ENCODE assay signal across 8 cellular contexts in the genomic region with DNA sequence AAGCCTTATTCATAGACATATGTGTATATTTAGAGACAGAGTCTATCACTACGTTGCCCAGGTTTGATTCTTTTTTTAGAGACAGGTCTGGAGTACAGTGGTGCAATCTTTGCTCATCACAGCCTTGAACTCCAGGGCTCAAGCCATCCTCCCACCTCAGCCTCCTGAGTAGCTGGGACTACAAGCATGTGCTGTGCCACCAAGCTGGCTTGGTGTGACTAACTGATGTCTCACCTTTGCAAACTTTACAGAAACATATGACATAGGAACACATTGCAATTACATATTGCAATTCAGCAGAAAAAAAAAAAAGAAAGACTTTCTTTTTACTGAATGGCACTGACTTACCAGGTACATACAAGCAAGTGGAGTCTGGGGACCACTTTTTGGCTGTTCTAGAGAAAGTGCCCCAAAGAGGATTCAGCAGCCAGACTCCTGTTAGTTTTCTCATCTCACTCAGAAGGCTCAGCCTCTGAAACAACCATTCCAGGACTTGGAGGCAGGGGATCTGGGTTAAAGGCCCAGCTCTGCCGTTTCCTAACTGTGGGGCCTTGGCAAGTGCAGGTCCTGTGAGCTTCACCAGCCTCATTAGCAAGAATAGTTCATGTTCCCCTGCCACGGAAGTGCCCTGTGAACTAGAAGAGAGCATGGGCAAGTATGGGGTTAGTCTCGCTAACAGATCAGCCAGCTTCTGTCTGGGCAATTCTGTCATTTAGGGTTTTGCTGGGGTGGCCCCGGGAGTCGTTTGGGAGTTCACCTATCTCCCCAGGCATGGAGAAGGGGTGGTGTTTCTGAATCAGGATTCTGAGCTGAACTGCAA. TPM values are rescaled to one million over a fixed set of nuclear protein-coding genes. Genes with fewer than 3 reads are reported as not detected.
DNase-seq lines count a peak whose midpoint lies in the region; ATAC-seq, FAIRE-seq and TF ChIP-seq lines count a peak whose summit lies in the region.

No MANE protein-coding gene starts in this region.

- H3K27ac ChIP-seq in cardiac muscle cell (peak overlapping the region; percentile 29), astrocyte (ENCODE audit: low read depth, low read length) (no peak overlapping the region), mesodermal cell (ENCODE audit: low read depth, low read length, severe bottlenecking) (no peak overlapping the region), vagina (peak overlapping the region; percentile 85)

- H4K20me1 ChIP-seq in astrocyte (ENCODE audit: insufficient read depth, low read length): no peaks in the 10 kb centered on the region

- no peak overlapping the region for H3K9ac ChIP-seq in astrocyte (ENCODE audit: low read length)

- H2AFZ ChIP-seq in astrocyte (ENCODE audit: low read depth, low read length): peak overlapping the region; percentile 85

- H3K4me1 Mint-ChIP-seq in astrocyte (ENCODE audit: low read depth, unreplicated experiment) (no peaks in the 10 kb centered on the region), chondrocyte (ENCODE audit: low read depth) (peaks cover 26% of the 10 kb centered on the region)

- TF ChIP-seq CTCF in cardiac muscle cell (IDR thresholded peaks at IDR 0.05; ENCODE audit: low read depth, low read length): no peak
- no peak for TF ChIP-seq CTCF in astrocyte (IDR thresholded peaks at IDR 0.05; ENCODE audit: insufficient read depth, low read depth, low read length)
- no peak for TF ChIP-seq CTCF in vagina (IDR thresholded peaks at IDR 0.05)
- TF ChIP-seq CTCF in chondrocyte (IDR thresholded peaks at IDR 0.05): no peak

- TF ChIP-seq POLR2A in vagina (IDR thresholded peaks at IDR 0.05): no peak

- H3K27ac Mint-ChIP-seq in astrocyte (ENCODE audit: unreplicated experiment) (no peak overlapping the region), chondrocyte (ENCODE audit: unreplicated experiment) (no peak overlapping the region)

- no peaks in the 10 kb centered on the region for H3K27me3 ChIP-seq in cardiac muscle cell
- peaks cover 4% of the 10 kb centered on the region for H3K27me3 ChIP-seq in astrocyte (ENCODE audit: insufficient read depth, low read length)
- no peaks in the 10 kb centered on the region for H3K27me3 ChIP-seq in vagina

- H3K4me2 ChIP-seq in astrocyte (ENCODE audit: low read length): peak overlapping the region; percentile 83

- H3K9me3 ChIP-seq in cardiac muscle cell (ENCODE audit: low read depth): no peaks in the 10 kb centered on the region
- no peaks in the 10 kb centered on the region for H3K9me3 ChIP-seq in astrocyte (ENCODE audit: insufficient read depth, low read depth, low read length)
- no peaks in the 10 kb centered on the region for H3K9me3 ChIP-seq in mesodermal cell (ENCODE audit: control insufficient read depth, low read length)
- H3K9me3 ChIP-seq in vagina: no peaks in the 10 kb centered on the region

- no peaks in the 10 kb centered on the region for H3K79me2 ChIP-seq in astrocyte (ENCODE audit: insufficient read depth, low read length)

- H3K9me3 Mint-ChIP-seq in astrocyte (ENCODE audit: unreplicated experiment) (no peaks in the 10 kb centered on the region), chondrocyte (ENCODE audit: low read depth) (no peaks in the 10 kb centered on the region)

- DNase-seq in cardiac muscle cell (ENCODE audit: low read depth in 1 of 2, low spot score in 1 of 2): peak in 1 of 2 donors; percentile 46
- DNase-seq in cardiac septum (ENCODE audit: low spot score): no peak
- DNase-seq in astrocyte (ENCODE audit: low read depth): no peak
- DNase-seq in vagina (ENCODE audit: extremely low spot score in 2 of 2): no peak
- no peak for DNase-seq in stimulated activated CD8-positive, alpha-beta memory T cell treated with anti-CD3 and anti-CD28 coated beads, Interleukin-4, amount 100 ng/mL, for 48 hours
- DNase-seq in chondrocyte (ENCODE audit: low spot score): no peak

- ATAC-seq in GM21447 (IDR thresholded peaks at IDR 0.05; ENCODE audit: unreplicated experiment): no peak

- H3K4me3 Mint-ChIP-seq in astrocyte (ENCODE audit: unreplicated experiment) (no peak overlapping the region), chondrocyte (ENCODE audit: unreplicated experiment) (no peak overlapping the region)

- 42 to 74% methylated on average over 3 to 5 of the region's 6 CpGs for WGBS in mesodermal cell (ENCODE audit: insufficient coverage in 2 of 2), 2 experiments

- H3K36me3 Mint-ChIP-seq in astrocyte (ENCODE audit: low read depth, unreplicated experiment): no peaks in the 10 kb centered on the region
- H3K36me3 Mint-ChIP-seq in chondrocyte (ENCODE audit: low read depth): no peaks in the 10 kb centered on the region

- FAIRE-seq in astrocyte (lab: Jason Lieb, UNC): no peak

- H3K27me3 Mint-ChIP-seq in astrocyte (ENCODE audit: low read depth, unreplicated experiment) (peaks cover 30% of the 10 kb centered on the region), chondrocyte (ENCODE audit: low read depth) (peaks cover 2% of the 10 kb centered on the region)

- H3K4me3 ChIP-seq in cardiac muscle cell (no peak overlapping the region), astrocyte (ENCODE audit: insufficient read depth, low read depth, low read length) (peak overlapping the region; percentile 31), mesodermal cell (ENCODE audit: extremely low read depth, insufficient read depth, low read length, poor library complexity, severe bottlenecking) (peak overlapping the region; percentile 25), vagina (peak overlapping the region; percentile 38 to 47)

- intact Hi-C loops in cardiac septum (cut with DNase I) (loop anchor here (5.0 kb wide), 1 partner anchor 371 kb away; the partner anchor contains the start of genes NAGA and PHETA2), vagina (cut with DNase I) (loop anchor here (10.0 kb wide), 1 partner anchor 369 kb away; the partner anchor contains the start of genes NAGA, PHETA2 and SMDT1)

- H3K36me3 ChIP-seq in cardiac muscle cell: no peaks in the 10 kb centered on the region
- H3K36me3 ChIP-seq in astrocyte (ENCODE audit: insufficient read depth, low read length): no peaks in the 10 kb centered on the region
- no peaks in the 10 kb centered on the region for H3K36me3 ChIP-seq in mesodermal cell (ENCODE audit: control insufficient read depth, insufficient read depth, low read length)
- H3K36me3 ChIP-seq in vagina: no peaks in the 10 kb centered on the region

- peaks cover 21% of the 10 kb centered on the region for H3K4me1 ChIP-seq in cardiac muscle cell (ENCODE audit: low read depth)
- H3K4me1 ChIP-seq in astrocyte (ENCODE audit: insufficient read depth, low read length): peaks cover 18% of the 10 kb centered on the region
- H3K4me1 ChIP-seq in mesodermal cell (ENCODE audit: control insufficient read depth, insufficient read depth, low read length, poor library complexity, severe bottlenecking): peaks cover 3% of the 10 kb centered on the region
- peaks cover 30% of the 10 kb centered on the region for H3K4me1 ChIP-seq in vagina

RNA-seq across cellular contexts. Expression of gene NFAM1, which starts 11.2 kb away (rescaled TPM):
- total RNA-seq in cardiac muscle cell: 0.67 and 2.1 TPM in 2 replicates
- 0.97 and 1.9 TPM in 2 replicates for polyA plus RNA-seq in cardiac muscle cell
- 1.5 TPM for total RNA-seq in cardiac septum
- total RNA-seq in astrocyte: 0.07 and 0.17 TPM in 2 replicates
- 0.70 TPM for polyA plus RNA-seq in mesodermal cell (2013, experiment 1 of 2)
- polyA plus RNA-seq in mesodermal cell (2013, experiment 2 of 2): 0.46 TPM
- total RNA-seq in vagina: 1.7 TPM
- total RNA-seq in chondrocyte: not detected in 3 replicates

Comparison
In these comparisons a context has a peak if more than half of its experiments do, and no peak if none do; other contexts are left out.
1. H3K27ac ChIP-seq: peak in cardiac muscle cell (single experiment) and vagina (single experiment); none in astrocyte (single experiment) and mesodermal cell (single experiment).